Comparison of ENCODE assay signal across 1 cellular context in the genomic region with DNA sequence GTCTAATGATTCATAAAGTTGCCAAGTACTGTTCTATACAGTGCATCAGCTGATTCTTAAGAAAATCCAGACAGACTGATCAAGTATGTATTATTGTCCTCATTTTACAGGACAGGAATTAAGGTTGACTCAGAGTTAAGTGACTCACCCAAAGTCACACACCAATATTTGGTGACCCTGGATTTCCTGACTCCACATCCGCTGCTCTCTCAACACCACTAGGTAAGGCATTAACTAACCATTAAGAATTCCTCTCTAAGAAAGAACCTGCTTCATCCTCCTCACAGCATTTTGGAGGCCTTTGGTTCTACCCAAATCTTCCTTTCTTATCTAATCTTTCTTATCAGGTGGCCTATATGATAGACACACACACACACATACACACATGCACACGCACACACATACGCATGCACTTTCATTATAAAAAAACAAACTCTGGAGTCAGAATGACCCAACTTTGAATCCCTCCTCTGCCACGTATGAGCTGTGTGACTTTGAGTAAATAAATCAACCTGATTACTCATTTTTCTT.
TF ChIP-seq lines count a peak whose summit lies in the region.

No MANE protein-coding gene starts in this region.

TF ChIP-seq in SK-N-SH treated with all-trans-retinoic acid at 6 μM for 48 hours, 23 proteins besides CTCF, POLR2A, EP300 and RAD21 (continued from another document):
- TF ChIP-seq, protein P1, sequence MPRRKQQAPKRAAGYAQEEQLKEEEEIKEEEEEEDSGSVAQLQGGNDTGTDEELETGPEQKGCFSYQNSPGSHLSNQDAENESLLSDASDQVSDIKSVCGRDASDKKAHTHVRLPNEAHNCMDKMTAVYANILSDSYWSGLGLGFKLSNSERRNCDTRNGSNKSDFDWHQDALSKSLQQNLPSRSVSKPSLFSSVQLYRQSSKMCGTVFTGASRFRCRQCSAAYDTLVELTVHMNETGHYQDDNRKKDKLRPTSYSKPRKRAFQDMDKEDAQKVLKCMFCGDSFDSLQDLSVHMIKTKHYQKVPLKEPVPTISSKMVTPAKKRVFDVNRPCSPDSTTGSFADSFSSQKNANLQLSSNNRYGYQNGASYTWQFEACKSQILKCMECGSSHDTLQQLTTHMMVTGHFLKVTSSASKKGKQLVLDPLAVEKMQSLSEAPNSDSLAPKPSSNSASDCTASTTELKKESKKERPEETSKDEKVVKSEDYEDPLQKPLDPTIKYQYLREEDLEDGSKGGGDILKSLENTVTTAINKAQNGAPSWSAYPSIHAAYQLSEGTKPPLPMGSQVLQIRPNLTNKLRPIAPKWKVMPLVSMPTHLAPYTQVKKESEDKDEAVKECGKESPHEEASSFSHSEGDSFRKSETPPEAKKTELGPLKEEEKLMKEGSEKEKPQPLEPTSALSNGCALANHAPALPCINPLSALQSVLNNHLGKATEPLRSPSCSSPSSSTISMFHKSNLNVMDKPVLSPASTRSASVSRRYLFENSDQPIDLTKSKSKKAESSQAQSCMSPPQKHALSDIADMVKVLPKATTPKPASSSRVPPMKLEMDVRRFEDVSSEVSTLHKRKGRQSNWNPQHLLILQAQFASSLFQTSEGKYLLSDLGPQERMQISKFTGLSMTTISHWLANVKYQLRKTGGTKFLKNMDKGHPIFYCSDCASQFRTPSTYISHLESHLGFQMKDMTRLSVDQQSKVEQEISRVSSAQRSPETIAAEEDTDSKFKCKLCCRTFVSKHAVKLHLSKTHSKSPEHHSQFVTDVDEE (CRISPR knock-in tag; IDR thresholded peaks at IDR 0.05) = no peak
